Comparison of ENCODE assay signal across 8 cellular contexts in the genomic region with DNA sequence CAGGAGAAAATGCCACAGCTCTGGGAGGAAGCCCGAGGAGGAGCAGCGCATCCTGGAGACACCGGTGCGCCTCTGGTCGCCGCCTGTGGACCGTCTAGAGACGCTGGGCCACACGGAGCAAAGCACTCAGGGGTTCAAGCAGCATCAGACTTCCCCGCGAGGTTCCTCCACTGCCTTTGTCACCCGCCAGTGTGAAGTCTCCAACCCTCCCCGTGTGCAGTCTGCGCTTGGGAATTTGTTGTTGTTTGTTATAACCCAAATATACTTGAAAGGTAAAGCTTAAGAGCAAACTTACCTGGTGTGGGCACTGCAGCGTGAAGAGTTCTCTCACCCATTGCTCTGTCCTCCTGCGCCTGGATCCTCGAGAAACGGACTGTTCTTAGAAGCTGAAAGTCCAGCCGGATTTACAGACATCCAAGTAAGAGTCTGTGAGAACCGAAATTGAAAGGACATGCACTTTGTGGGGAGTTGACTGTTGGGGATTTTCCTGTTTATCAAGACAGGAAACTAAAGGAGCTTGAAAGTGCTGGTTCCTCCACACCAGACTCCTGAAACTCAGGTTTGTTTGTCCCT. TPM values are rescaled to one million over a fixed set of nuclear protein-coding genes. Genes with fewer than 3 reads are reported as not detected.
DNase-seq lines count a peak whose midpoint lies in the region; ATAC-seq, FAIRE-seq and TF ChIP-seq lines count a peak whose summit lies in the region.

A gene with protein sequence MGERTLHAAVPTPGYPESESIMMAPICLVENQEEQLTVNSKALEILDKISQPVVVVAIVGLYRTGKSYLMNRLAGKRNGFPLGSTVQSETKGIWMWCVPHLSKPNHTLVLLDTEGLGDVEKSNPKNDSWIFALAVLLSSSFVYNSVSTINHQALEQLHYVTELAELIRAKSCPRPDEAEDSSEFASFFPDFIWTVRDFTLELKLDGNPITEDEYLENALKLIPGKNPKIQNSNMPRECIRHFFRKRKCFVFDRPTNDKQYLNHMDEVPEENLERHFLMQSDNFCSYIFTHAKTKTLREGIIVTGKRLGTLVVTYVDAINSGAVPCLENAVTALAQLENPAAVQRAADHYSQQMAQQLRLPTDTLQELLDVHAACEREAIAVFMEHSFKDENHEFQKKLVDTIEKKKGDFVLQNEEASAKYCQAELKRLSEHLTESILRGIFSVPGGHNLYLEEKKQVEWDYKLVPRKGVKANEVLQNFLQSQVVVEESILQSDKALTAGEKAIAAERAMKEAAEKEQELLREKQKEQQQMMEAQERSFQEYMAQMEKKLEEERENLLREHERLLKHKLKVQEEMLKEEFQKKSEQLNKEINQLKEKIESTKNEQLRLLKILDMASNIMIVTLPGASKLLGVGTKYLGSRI (minus strand): TSS at position 443 of the 573 bp plus-strand sequence. CDS start 108 bp downstream, at position 335.

- 20% methylated on average over 16 of the region's 20 CpGs for whole genome bisulfite sequencing in A549 (ENCODE audit: missing lambda C conversion rate)

- TF ChIP-seq POLR2A in A549 (IDR thresholded peaks at IDR 0.05; ENCODE audit: low read length) (no peak), GM19193 (IDR thresholded peaks at IDR 0.05; ENCODE audit: extremely low read depth, insufficient read depth, insufficient read length) (peak; percentile 13)

- peak within 1 kb of the TSS; percentile 61 for H3K9ac ChIP-seq in muscle layer of colon (ENCODE audit: low read length)

- DNase-seq in A549 (ENCODE audit: low read depth in 1 of 2, low spot score in 1 of 2) (peak in 1 of 2 experiments; percentile 0), NCI-H128 (lab: John Stamatoyannopoulos, UW; ENCODE audit: unreplicated experiment) (no peak)
- peak; percentile 48 to 55 for DNase-seq in activated CD4-positive, alpha-beta T cell treated with anti-CD3 and anti-CD28 coated beads, Interleukin-2, amount 50 U/mL, for 48 hours
- DNase-seq in effector memory CD4-positive, alpha-beta T cell, result peak in 2 of 3 donors; percentile 13 to 16
- DNase-seq in stimulated activated naive CD4-positive, alpha-beta T cell treated with Interleukin-2 at 50 U/mL for 16 hours (lab: John Stamatoyannopoulos, UW), result peak; percentile 28

- no peaks in the 10 kb centered on the region for H3K4me1 ChIP-seq in A549
- H3K4me1 ChIP-seq in effector memory CD4-positive, alpha-beta T cell (ENCODE audit: control insufficient read depth, insufficient read depth, low read length, poor library complexity, severe bottlenecking), result peaks cover 12% of the 10 kb centered on the region
- no peaks in the 10 kb centered on the region for H3K4me1 ChIP-seq in muscle layer of colon (ENCODE audit: insufficient read depth, low read length)

- peaks cover 16% of the 10 kb centered on the region for H3K36me3 ChIP-seq in effector memory CD4-positive, alpha-beta T cell (ENCODE audit: control insufficient read depth, insufficient read depth, low read length)
- H3K36me3 ChIP-seq in muscle layer of colon (ENCODE audit: insufficient read depth, low read length), result peaks cover under 1% of the 10 kb centered on the region

- POLR2A ChIA-PET in A549 (lab: Yijun Ruan, JAX), result no interaction called here

- ATAC-seq in A549, result peak; percentile 33 to 39; a peak in 5 of 6 replicates
- peak; percentile 46 for ATAC-seq in HG03460 (IDR thresholded peaks at IDR 0.05; ENCODE audit: unreplicated experiment)

- H3K9me3 ChIP-seq in A549, result no peaks in the 10 kb centered on the region
- no peaks in the 10 kb centered on the region for H3K9me3 ChIP-seq in effector memory CD4-positive, alpha-beta T cell (ENCODE audit: control insufficient read depth, low read length)
- H3K9me3 ChIP-seq in muscle layer of colon (ENCODE audit: low read length), result no peaks in the 10 kb centered on the region

- no peak for TF ChIP-seq EP300 in A549 (IDR thresholded peaks at IDR 0.05)

- H3K27me3 ChIP-seq in effector memory CD4-positive, alpha-beta T cell (replicated peaks; ENCODE audit: control insufficient read depth, insufficient read depth, low read length, poor library complexity, severe bottlenecking), result no peaks in the 10 kb centered on the region
- no peaks in the 10 kb centered on the region for H3K27me3 ChIP-seq in muscle layer of colon (ENCODE audit: control insufficient read depth in 1 of 2, insufficient read depth in 2 of 2, low read length in 2 of 2)

- no peak within 1 kb of the TSS; the same call in 2 of the 3 replicates for H3K4me2 ChIP-seq in A549

- TF ChIP-seq CTCF in A549 (IDR thresholded peaks at IDR 0.05), result no peak

- H3K4me3 ChIP-seq in A549 (no peak within 1 kb of the TSS), muscle layer of colon (ENCODE audit: low read depth in 1 of 2, low read length in 2 of 2) (peak within 1 kb of the TSS; percentile 25 to 76)
- H3K4me3 ChIP-seq in effector memory CD4-positive, alpha-beta T cell (ENCODE audit: insufficient read depth, low read depth, low read length, poor library complexity, severe bottlenecking), result peak within 1 kb of the TSS; percentile 78

- H3K27ac ChIP-seq in A549, result no peak within 1 kb of the TSS
- H3K27ac ChIP-seq in effector memory CD4-positive, alpha-beta T cell (ENCODE audit: insufficient read depth, low read length, poor library complexity, severe bottlenecking), result peak within 1 kb of the TSS; percentile 81
- no peak within 1 kb of the TSS for H3K27ac ChIP-seq in muscle layer of colon (ENCODE audit: low read depth, low read length)

- CTCF ChIA-PET in A549 (lab: Yijun Ruan, JAX), result no interaction called here

- FAIRE-seq in A549 (lab: Jason Lieb, UNC), result no peak

- no peak for TF ChIP-seq RAD21 in A549 (conservative IDR thresholded peaks at IDR 0.05 in 1 of 2, IDR thresholded peaks at IDR 0.05 in 1 of 2)

TF ChIP-seq in A549, 52 proteins besides CTCF, POLR2A, EP300 and RAD21:
- TF ChIP-seq KDM5A (IDR thresholded peaks at IDR 0.05), result no peak
- TF ChIP-seq, protein P1, sequence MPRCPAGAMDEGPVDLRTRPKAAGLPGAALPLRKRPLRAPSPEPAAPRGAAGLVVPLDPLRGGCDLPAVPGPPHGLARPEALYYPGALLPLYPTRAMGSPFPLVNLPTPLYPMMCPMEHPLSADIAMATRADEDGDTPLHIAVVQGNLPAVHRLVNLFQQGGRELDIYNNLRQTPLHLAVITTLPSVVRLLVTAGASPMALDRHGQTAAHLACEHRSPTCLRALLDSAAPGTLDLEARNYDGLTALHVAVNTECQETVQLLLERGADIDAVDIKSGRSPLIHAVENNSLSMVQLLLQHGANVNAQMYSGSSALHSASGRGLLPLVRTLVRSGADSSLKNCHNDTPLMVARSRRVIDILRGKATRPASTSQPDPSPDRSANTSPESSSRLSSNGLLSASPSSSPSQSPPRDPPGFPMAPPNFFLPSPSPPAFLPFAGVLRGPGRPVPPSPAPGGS (IDR thresholded peaks at IDR 0.05), result no peak
- TF ChIP-seq HEYL (CRISPR knock-in tag; IDR thresholded peaks at IDR 0.05), result no peak

RNA-seq across cellular contexts. Expression of the gene that starts here (rescaled TPM):
- polyA plus RNA-seq in A549 (2011; rRNA removed), result not detected in 2 replicates
- polyA plus RNA-seq in A549 (2012; cell fraction: cytosol; rRNA removed), result not detected in 2 replicates
- not detected in 2 replicates for polyA plus RNA-seq in A549 (2012; cell fraction: nucleus; rRNA removed)
- not detected in 3 replicates for polyA plus RNA-seq in A549 (2017; fragmentation: RNase III; extraction: RNeasy Plus Mini Kit Qiagen cat#74134 plus additional on column Dnase treatment)
- 0.04 TPM in 1 of 2 replicates, not detected in the other for polyA minus RNA-seq in A549 (2011; rRNA and poly(A)+ RNA removed)

Comparison
In these comparisons a context has a peak if more than half of its experiments do, and no peak if none do; other contexts are left out.
1. Peak in ATAC-seq in A549; RNA of the gene not detected or under 1 TPM.